In the genomic region with DNA sequence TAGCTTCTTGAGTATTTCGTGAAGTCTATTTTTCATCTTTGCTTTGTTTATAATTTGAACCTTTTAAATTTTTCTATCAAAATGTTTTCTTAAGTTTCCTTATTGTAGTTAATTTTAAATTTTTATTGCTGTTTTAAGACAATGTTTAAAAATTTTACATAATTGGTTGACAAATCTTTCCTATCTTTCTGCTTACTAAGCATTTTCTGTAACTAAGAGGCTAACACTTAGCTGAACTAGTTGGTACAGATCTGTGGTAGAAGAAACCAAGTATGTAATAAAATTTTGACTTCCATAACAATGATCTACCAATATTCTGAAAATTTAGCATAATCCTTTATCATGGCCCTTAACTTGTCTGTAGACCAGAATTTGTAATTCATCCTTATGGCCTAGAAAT, we compare ENCODE assay signal across 21 cellular contexts. TPM values are rescaled to one million over a fixed set of nuclear protein-coding genes. Genes with fewer than 3 reads are reported as not detected.
DNase-seq lines count a peak whose midpoint lies in the region; ATAC-seq, FAIRE-seq and TF ChIP-seq lines count a peak whose summit lies in the region.
"Had no signal": no experiment of that assay in that cellular context is flagged by ENCODE, and none has a peak within 500 bp of the region (broad histone marks: within the 10 kb centered on the region; RNA-seq: fewer than 3 reads in every experiment).

No MANE protein-coding gene starts in this region.

- H3K36me3 ChIP-seq in HepG2 (replicated peaks in 1 of 2; ENCODE audit: control insufficient read depth in 1 of 2, insufficient read depth in 2 of 2, low read length in 2 of 2) (no peaks in the 10 kb centered on the region), right lobe of liver (no peaks in the 10 kb centered on the region), kidney (ENCODE audit: control insufficient read depth in 1 of 2, insufficient read depth in 2 of 2, low read length in 2 of 2) (no peaks in the 10 kb centered on the region)
- H3K36me3 ChIP-seq: HAP-1 had no signal

- no peak for TF ChIP-seq RAD21 in HepG2 (CRISPR knock-in tag; IDR thresholded peaks at IDR 0.05)

- H3K27me3 ChIP-seq in HepG2 (ENCODE audit: control insufficient read depth in 1 of 2, insufficient read depth in 2 of 2, low read length in 2 of 2): no peaks in the 10 kb centered on the region
- no peaks in the 10 kb centered on the region for H3K27me3 ChIP-seq in right lobe of liver

- H3K36me3 Mint-ChIP-seq in glutamatergic neuron (ENCODE audit: unreplicated experiment): peaks cover 3% of the 10 kb centered on the region

- in situ Hi-C loops in HepG2 (cut with HindIII; ENCODE audit: extremely low pct_ligation_motif_present, low pct_unique_long_range_greater_than_20kb): no loop called here

- TF ChIP-seq CTCF in HepG2 (CRISPR knock-in tag; IDR thresholded peaks at IDR 0.05) (no peak), right lobe of liver (IDR thresholded peaks at IDR 0.05) (no peak), kidney (IDR thresholded peaks at IDR 0.05; ENCODE audit: borderline replicate concordance, extremely low read depth, insufficient read depth) (no peak), glutamatergic neuron (IDR thresholded peaks at IDR 0.05; ENCODE audit: partially characterized antibody, unreplicated experiment) (no peak)

- FAIRE-seq in HepG2 (lab: Jason Lieb, UNC) (no peak), colon (lab: Jason Lieb, UNC) (peak; percentile 33), kidney (lab: Jason Lieb, UNC) (peak; percentile 68)
- FAIRE-seq: A204.1, H54 had no signal

- no peaks in the 10 kb centered on the region for H3K4me1 ChIP-seq in HepG2 (ENCODE audit: insufficient read depth, low read length)
- no peaks in the 10 kb centered on the region for H3K4me1 ChIP-seq in right lobe of liver
- H3K4me1 ChIP-seq in kidney (ENCODE audit: control insufficient read depth in 1 of 2, insufficient read depth in 1 of 2, low read depth in 1 of 2, low read length in 2 of 2): no peaks in the 10 kb centered on the region
- H3K4me1 ChIP-seq: HAP-1 had no signal

- POLR2A ChIA-PET in HepG2 (lab: Yijun Ruan, JAX): no interaction called here

- no peak overlapping the region for H3K4me3 ChIP-seq in HepG2 (replicated peaks in 1 of 3; ENCODE audit: insufficient read depth in 1 of 3, low read depth in 2 of 3, low read length in 3 of 3)
- H3K4me3 ChIP-seq in right lobe of liver: no peak overlapping the region
- no peak overlapping the region for H3K4me3 ChIP-seq in kidney (ENCODE audit: low read length in 2 of 2)
- H3K4me3 ChIP-seq: GM23338, HAP-1 had no signal

- DNase-seq in HepG2 (ENCODE audit: low spot score) (no peak), right lobe of liver (no peak), kidney (no peak), NCI-H1436 (lab: John Stamatoyannopoulos, UW) (no peak), AG08396 (ENCODE audit: low spot score) (no peak), glutamatergic neuron (no peak)
- DNase-seq: ACHN; C1 segment of cervical spinal cord; Calu3; CD4-positive, alpha-beta memory T cell; COR-L47; DMS53; DMS79 treated with DMSO at 0.1 percent for 48 hours; HFFc6 had no signal

- no peak overlapping the region for H3K4me2 ChIP-seq in HepG2 (ENCODE audit: low read depth, low read length)
- H3K4me2 ChIP-seq: GM23338 had no signal

- no peak for TF ChIP-seq EP300 in HepG2 (IDR thresholded peaks at IDR 0.05; ENCODE audit: low read depth in 2 of 2, low read length in 2 of 2)
- TF ChIP-seq EP300 in HepG2 (CRISPR knock-in tag; IDR thresholded peaks at IDR 0.05; ENCODE audit: borderline replicate concordance): no peak

- H3K27me3 Mint-ChIP-seq in glutamatergic neuron (ENCODE audit: unreplicated experiment): no peaks in the 10 kb centered on the region

- intact Hi-C loops in HepG2 (cut with micrococcal nuclease; ENCODE audit: unreplicated experiment): no loop called here
- intact Hi-C loops in right lobe of liver (cut with DNase I): no loop called here
- intact Hi-C loops in kidney (cut with DNase I): no loop called here

- H3K9me3 Mint-ChIP-seq in glutamatergic neuron (ENCODE audit: unreplicated experiment): peaks cover 3% of the 10 kb centered on the region
- H3K9me3 Mint-ChIP-seq: GM23338 had no signal

- BruUV-seq in HepG2 (replicated peaks; lab: Mats Ljungman, UMichigan): no TSS peak

- H3K9me3 ChIP-seq in HepG2 (ENCODE audit: low read length) (peaks cover 7% of the 10 kb centered on the region; the same call in 1 of the 2 replicates), right lobe of liver (no peaks in the 10 kb centered on the region), kidney (ENCODE audit: control insufficient read depth in 1 of 2, low read length in 2 of 2) (peaks cover 4 to 13% of the 10 kb centered on the region in 2 donors)
- H3K9me3 ChIP-seq: HAP-1 had no signal

- H3K4me3 Mint-ChIP-seq in glutamatergic neuron (ENCODE audit: unreplicated experiment): no peak overlapping the region
- H3K4me3 Mint-ChIP-seq: CD4-positive, alpha-beta memory T cell; GM23338; HFFc6 had no signal

- H4K20me1 ChIP-seq in HepG2 (ENCODE audit: insufficient read depth, low read length): no peaks in the 10 kb centered on the region

- H3K9ac ChIP-seq in HepG2 (ENCODE audit: insufficient read depth, low read depth, low read length) (no peak overlapping the region), kidney (ENCODE audit: low read length in 2 of 2) (no peak overlapping the region)

- no peaks in the 10 kb centered on the region for H3K79me2 ChIP-seq in HepG2 (ENCODE audit: insufficient read depth, low read length)

- H3K4me1 Mint-ChIP-seq in glutamatergic neuron (ENCODE audit: low read depth, unreplicated experiment): no peaks in the 10 kb centered on the region
- H3K4me1 Mint-ChIP-seq: CD4-positive, alpha-beta memory T cell; GM23338 had no signal

- no peak for ATAC-seq in HepG2
- no peak for ATAC-seq in right lobe of liver
- ATAC-seq in HG03045 (IDR thresholded peaks at IDR 0.05; ENCODE audit: unreplicated experiment): no peak
- ATAC-seq: GM23338 had no signal

- CTCF ChIA-PET in HepG2 (lab: Yijun Ruan, JAX; ENCODE audit: low intra/inter-chr PET ratio, low total read pairs): no interaction called here

- no peak overlapping the region for H3K27ac Mint-ChIP-seq in glutamatergic neuron (ENCODE audit: unreplicated experiment)
- H3K27ac Mint-ChIP-seq: CD4-positive, alpha-beta memory T cell; GM23338; HFFc6 had no signal

- WGBS in HepG2 (ENCODE audit: low lambda C conversion rate): 4% methylated on average over 1 of the region's 1 CpG
- WGBS in right lobe of liver (ENCODE audit: insufficient coverage, low coverage, low lambda C conversion rate, missing lambda C conversion rate): 70% methylated on average over 1 of the region's 1 CpG

- H3K27ac ChIP-seq in HepG2 (ENCODE audit: extremely low read length, insufficient read depth, low read length) (no peak overlapping the region), right lobe of liver (no peak overlapping the region), kidney (ENCODE audit: low read depth in 2 of 2, low read length in 2 of 2) (no peak overlapping the region)
- H3K27ac ChIP-seq: 22Rv1 had no signal

- H2AFZ ChIP-seq in HepG2 (ENCODE audit: low read length): no peak overlapping the region
- H2AFZ ChIP-seq: GM23338 had no signal

- TF ChIP-seq POLR2A in HepG2 (IDR thresholded peaks at IDR 0.05; ENCODE audit: insufficient read depth in 1 of 2, low read depth in 2 of 2, low read length in 2 of 2) (no peak), right lobe of liver (IDR thresholded peaks at IDR 0.05) (no peak)

TF ChIP-seq in HepG2, 621 proteins besides CTCF, POLR2A, EP300 and RAD21 (continues in another document):
- no peak for TF ChIP-seq ZNF33B (CRISPR knock-in tag; IDR thresholded peaks at IDR 0.05)
- no peak for TF ChIP-seq SMC3 (IDR thresholded peaks at IDR 0.05; ENCODE audit: low read length)
- TF ChIP-seq MAFK (conservative IDR thresholded peaks at IDR 0.05 in 1 of 2, IDR thresholded peaks at IDR 0.05 in 1 of 2; ENCODE audit: low read length in 2 of 2): peak; percentile 93 to 98
- no peak for TF ChIP-seq BHLHE40 (IDR thresholded peaks at IDR 0.05; ENCODE audit: low read length)
- TF ChIP-seq ZNF724P (CRISPR knock-in tag; IDR thresholded peaks at IDR 0.05; ENCODE audit: borderline replicate concordance): no peak

RNA-seq across cellular contexts. Expression of a gene that starts 32.3 kb away (rescaled TPM):
- total RNA-seq in HepG2 (2016; rRNA removed; fragmentation: Illumina TruSeq; extraction: Trizol): 123 and 199 TPM in 2 replicates
- total RNA-seq in HepG2 (2016; cell fraction: cytosol; rRNA removed; fragmentation: Illumina TruSeq; extraction: Trizol; ENCODE audit: low read depth): 12.5 and 18.3 TPM in 2 replicates
- total RNA-seq in HepG2 (2016; cell fraction: insoluble cytoplasmic fraction; rRNA removed; fragmentation: Illumina TruSeq; extraction: Trizol): 120 and 193 TPM in 2 replicates
- 36.3 and 37.6 TPM in 2 replicates for total RNA-seq in HepG2 (2016; cell fraction: membrane; rRNA removed; fragmentation: Illumina TruSeq; extraction: Trizol)
- 104 and 105 TPM in 2 replicates for total RNA-seq in HepG2 (2016; cell fraction: nucleus; rRNA removed; fragmentation: Illumina TruSeq; extraction: Trizol)
- polyA plus RNA-seq in HepG2 (2011; rRNA removed): 23.6 and 26.7 TPM in 2 replicates
- 15.8 and 21.4 TPM in 2 replicates for polyA plus RNA-seq in HepG2 (2011; cell fraction: cytosol; rRNA removed)
- 15.7 and 22.1 TPM in 2 replicates for polyA plus RNA-seq in HepG2 (2011; cell fraction: nucleus; rRNA removed)
- 32.9 and 35.1 TPM in 2 replicates for polyA plus RNA-seq in HepG2 (2012)
- polyA plus RNA-seq in HepG2 (2016; cell fraction: cytosol; fragmentation: Illumina TruSeq; extraction: Trizol; ENCODE audit: low read depth): 4.2 and 4.5 TPM in 2 replicates
- 76.4 and 89.4 TPM in 2 replicates for polyA plus RNA-seq in HepG2 (2016; cell fraction: insoluble cytoplasmic fraction; fragmentation: Illumina TruSeq; extraction: Trizol; ENCODE audit: low read depth)
- 11.3 and 11.6 TPM in 2 replicates for polyA plus RNA-seq in HepG2 (2016; cell fraction: membrane; fragmentation: Illumina TruSeq; extraction: Trizol; ENCODE audit: low read depth)
- polyA plus RNA-seq in HepG2 (2016; cell fraction: nucleus; fragmentation: Illumina TruSeq; extraction: Trizol; ENCODE audit: insufficient read depth, low read depth): 50.1 and 51.5 TPM in 2 replicates
- 94.2 and 347 TPM in 2 replicates for polyA minus RNA-seq in HepG2 (2011; rRNA and poly(A)+ RNA removed; ENCODE audit: low replicate concordance)
- 77.6 and 113 TPM in 2 replicates for polyA minus RNA-seq in HepG2 (2011; cell fraction: cytosol; rRNA and poly(A)+ RNA removed)
- 126 and 154 TPM in 2 replicates for polyA minus RNA-seq in HepG2 (2011; cell fraction: nucleus; rRNA and poly(A)+ RNA removed)
- total RNA-seq in right lobe of liver: 10 to 100 TPM; 29.5 to 64.3 (median 41.8) TPM
- 86.6 TPM for total RNA-seq in kidney
- polyA plus RNA-seq in kidney (ENCODE audit: insufficient read depth, low read depth, low replicate concordance): 15.6 TPM
- 289 TPM for total RNA-seq in glutamatergic neuron (ENCODE audit: unreplicated experiment)
